In the genomic region with DNA sequence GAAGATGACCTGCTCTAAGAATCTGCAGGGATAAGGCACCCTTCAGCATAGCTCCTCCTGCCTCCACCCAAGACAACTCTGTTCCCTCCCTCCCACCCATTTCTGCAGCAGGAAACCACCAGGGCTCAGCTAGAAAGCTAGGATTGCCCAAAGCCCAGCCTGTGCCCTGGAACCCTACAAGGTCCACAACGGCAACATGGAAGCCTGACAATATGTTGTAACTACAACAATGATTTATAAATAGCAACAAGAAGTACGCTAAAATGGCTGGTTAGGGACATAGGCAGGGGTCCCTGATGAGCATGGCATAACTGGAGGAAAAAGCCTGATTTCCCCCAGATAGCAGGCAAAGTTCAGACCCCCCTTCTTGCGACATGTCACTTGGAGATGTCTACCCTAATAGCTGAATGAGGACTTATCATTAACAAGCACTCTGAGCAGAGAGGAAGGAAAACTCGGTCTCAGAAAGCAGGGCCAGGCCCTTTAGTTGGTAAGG, we compare ENCODE assay signal across 9 cellular contexts. TPM values are rescaled to one million over a fixed set of nuclear protein-coding genes. Genes with fewer than 3 reads are reported as not detected.
A peak's percentile ranks its signal among the peaks of the same experiment; 100 is the strongest.
DNase-seq lines count a peak whose midpoint lies in the region; ATAC-seq and TF ChIP-seq lines count a peak whose summit lies in the region.
"Had no signal": no experiment of that assay in that cellular context is flagged by ENCODE, and none has a peak within 500 bp of the region (broad histone marks: within the 10 kb centered on the region; RNA-seq: fewer than 3 reads in every experiment).

No MANE protein-coding gene starts in this region.

- H3K4me3 Mint-ChIP-seq in Caco-2 (ENCODE audit: unreplicated experiment): no peak overlapping the region
- H3K4me3 Mint-ChIP-seq in osteocyte (ENCODE audit: unreplicated experiment): peak overlapping the region; percentile 58

- H3K9me3 ChIP-seq in Caco-2 (no peaks in the 10 kb centered on the region), Loucy (ENCODE audit: insufficient read depth, low read depth, low read length) (no peaks in the 10 kb centered on the region), mammary epithelial cell (replicated peaks; ENCODE audit: insufficient read depth, low read length) (no peaks in the 10 kb centered on the region)

- POLR2A ChIA-PET in Caco-2 (lab: Charles Lee): interaction anchor here (0.8 kb wide), 1 partner anchor 11 kb away, joined by 3 read pairs; no protein-coding TSS in a partner anchor

- H3K79me2 ChIP-seq in Loucy (ENCODE audit: insufficient read depth, low read length) (peaks cover 76% of the 10 kb centered on the region), mammary epithelial cell (ENCODE audit: insufficient read depth, low read length) (peaks cover 29% of the 10 kb centered on the region)

- H3K36me3 ChIP-seq in Caco-2 (ENCODE audit: control insufficient read depth, insufficient read depth, low read length) (no peaks in the 10 kb centered on the region; the same call in none of the 2 replicates), Loucy (ENCODE audit: insufficient read depth, low read length) (no peaks in the 10 kb centered on the region), mammary epithelial cell (ENCODE audit: insufficient read depth, low read length) (no peaks in the 10 kb centered on the region)

- CTCF ChIA-PET in Caco-2 (lab: Charles Lee) (interaction anchor here (0.6 to 1.6 kb wide), 3 partner anchors 19 to 221 kb away, joined by 3 to 5 read pairs (median 5); no protein-coding TSS in a partner anchor), mammary epithelial cell (lab: Charles Lee; ENCODE audit: low non-redundant PET) (no interaction called here)

- H3F3A ChIP-seq in Loucy (ENCODE audit: low read depth): peaks cover 6% of the 10 kb centered on the region; the same call in 1 of the 2 replicates

- BruUV-seq in Caco-2 (replicated peaks; lab: Mats Ljungman, UMichigan): no TSS peak
- BruUV-seq in mammary epithelial cell (replicated peaks; lab: Mats Ljungman, UMichigan): no TSS peak

- no peak overlapping the region for H2AFZ ChIP-seq in Loucy (ENCODE audit: low read length)
- peak overlapping the region; percentile 55 for H2AFZ ChIP-seq in mammary epithelial cell (ENCODE audit: low read depth, low read length)

- intact Hi-C loops in Caco-2 (cut with micrococcal nuclease; ENCODE audit: unreplicated experiment): no loop called here
- intact Hi-C loops in mammary epithelial cell (cut with micrococcal nuclease): no loop called here

- H3K9me2 ChIP-seq in Loucy (replicated peaks; ENCODE audit: low read depth, low read length): no peaks in the 10 kb centered on the region

- peak overlapping the region; percentile 45 for H3K4me2 ChIP-seq in Loucy (ENCODE audit: low read depth, low read length, poor library complexity, severe bottlenecking)
- H3K4me2 ChIP-seq in mammary epithelial cell (ENCODE audit: insufficient read depth, low read depth, low read length): peak overlapping the region; percentile 67

- no peak for TF ChIP-seq CTCF in Caco-2 (IDR thresholded peaks at IDR 0.05; ENCODE audit: insufficient read depth in 1 of 2, low read depth in 1 of 2, low read length in 1 of 2, severe bottlenecking in 1 of 2, unreplicated experiment in 1 of 2)
- no peak for TF ChIP-seq CTCF in Loucy (conservative IDR thresholded peaks at IDR 0.05; ENCODE audit: low read length)
- TF ChIP-seq CTCF in mammary epithelial cell (conservative IDR thresholded peaks at IDR 0.05 in 1 of 2, IDR thresholded peaks at IDR 0.05 in 1 of 2; ENCODE audit: extremely low read depth in 1 of 2, insufficient read depth in 1 of 2, low read depth in 1 of 2, low read length in 2 of 2): no peak
- TF ChIP-seq CTCF in osteocyte (IDR thresholded peaks at IDR 0.05): no peak

- H3K4me3 ChIP-seq in Caco-2 (ENCODE audit: low read depth, low read length) (no peak overlapping the region), Loucy (ENCODE audit: low read length, poor library complexity, severe bottlenecking) (peak overlapping the region; percentile 38), mammary epithelial cell (replicated peaks in 1 of 3; ENCODE audit: insufficient read depth in 1 of 3, low read depth in 2 of 3, low read length in 3 of 3) (no peak overlapping the region)

- 25% methylated on average over 3 of the region's 4 CpGs for WGBS in mammary epithelial cell (ENCODE audit: low coverage, missing lambda C conversion rate)

- H3K4me1 Mint-ChIP-seq in Caco-2 (ENCODE audit: low read depth, unreplicated experiment): peaks cover 57% of the 10 kb centered on the region
- H3K4me1 Mint-ChIP-seq in osteocyte (ENCODE audit: unreplicated experiment): peaks cover 86% of the 10 kb centered on the region

- H3K27ac ChIP-seq in mammary epithelial cell (ENCODE audit: insufficient read depth, low read depth, low read length): peak overlapping the region; percentile 1

- H3K9ac ChIP-seq in Loucy (ENCODE audit: low read depth, low read length, poor library complexity, severe bottlenecking) (peak overlapping the region; percentile 44), mammary epithelial cell (ENCODE audit: insufficient read depth, low read length) (no peak overlapping the region)

- H3K27me3 Mint-ChIP-seq in Caco-2 (ENCODE audit: insufficient read depth, unreplicated experiment) (no peaks in the 10 kb centered on the region), osteocyte (ENCODE audit: unreplicated experiment) (no peaks in the 10 kb centered on the region)

- in situ Hi-C loops in mammary epithelial cell (cut with MboI; ENCODE audit: low sequenced_read_pairs in 2 of 2): no loop called here

- dilution Hi-C loops in mammary epithelial cell (cut with HindIII; ENCODE audit: low sequenced_read_pairs): no loop called here

- DNase-seq in Caco-2: no peak
- DNase-seq in mammary epithelial cell: no peak
- DNase-seq in osteocyte (ENCODE audit: extremely low spot score, unreplicated experiment): no peak
- no peak for DNase-seq in DMS53 treated with DMSO at 0.1 percent for 48 hours (lab: John Stamatoyannopoulos, UW; ENCODE audit: unreplicated experiment)
- DNase-seq in GOT3 (lab: John Stamatoyannopoulos, UW): no peak
- DNase-seq: DMS79 treated with DMSO at 0.1 percent for 48 hours had no signal

- ATAC-seq in GM19351 (IDR thresholded peaks at IDR 0.05; ENCODE audit: unreplicated experiment) (no peak), HG03280 (IDR thresholded peaks at IDR 0.05; ENCODE audit: unreplicated experiment) (no peak)

- H4K20me1 ChIP-seq in Loucy (ENCODE audit: insufficient read depth, low read length, poor library complexity, severe bottlenecking) (peaks cover 5% of the 10 kb centered on the region), mammary epithelial cell (ENCODE audit: insufficient read depth, low read length) (no peaks in the 10 kb centered on the region)

- H3K36me3 Mint-ChIP-seq in Caco-2 (ENCODE audit: insufficient read depth, unreplicated experiment) (peaks cover 23% of the 10 kb centered on the region), osteocyte (ENCODE audit: unreplicated experiment) (peaks cover 10% of the 10 kb centered on the region)

- no peaks in the 10 kb centered on the region for H3K9me3 Mint-ChIP-seq in Caco-2 (ENCODE audit: unreplicated experiment)
- no peaks in the 10 kb centered on the region for H3K9me3 Mint-ChIP-seq in osteocyte (ENCODE audit: unreplicated experiment)

- H3K27me3 ChIP-seq in Caco-2 (replicated peaks; ENCODE audit: control insufficient read depth, insufficient read depth, low read length) (no peaks in the 10 kb centered on the region), Loucy (ENCODE audit: insufficient read depth, low read length, poor library complexity, severe bottlenecking) (no peaks in the 10 kb centered on the region), mammary epithelial cell (ENCODE audit: insufficient read depth, low read length) (no peaks in the 10 kb centered on the region)

- H3K4me1 ChIP-seq in Caco-2: peaks cover 55% of the 10 kb centered on the region
- peaks cover 69% of the 10 kb centered on the region for H3K4me1 ChIP-seq in Loucy (ENCODE audit: insufficient read depth, low read length, poor library complexity, severe bottlenecking)
- peaks cover 43% of the 10 kb centered on the region for H3K4me1 ChIP-seq in mammary epithelial cell (ENCODE audit: insufficient read depth, low read length)

- H3K27ac Mint-ChIP-seq in Caco-2 (ENCODE audit: unreplicated experiment) (peak overlapping the region; percentile 12), osteocyte (ENCODE audit: unreplicated experiment) (peak overlapping the region; percentile 93)

RNA-seq across cellular contexts. Expression of gene ST3GAL2, which starts 6.5 kb away (rescaled TPM):
- total RNA-seq in Caco-2 (2022) (30.3 and 31.1 TPM in 2 replicates), mammary epithelial cell (10 to 100 TPM; 14.0 to 14.5 TPM), osteocyte (66.5 and 67.6 TPM in 2 replicates)
- 7.9 TPM for polyA plus RNA-seq in mammary epithelial cell
- polyA minus RNA-seq in mammary epithelial cell: 48.9 TPM

RNA-seq across cellular contexts. Expression of gene FCSK, which starts 22.0 kb away (rescaled TPM):
- total RNA-seq in Caco-2 (2022): 25.5 and 27.9 TPM in 2 replicates
- 10 to 100 TPM; 12.2 to 12.7 TPM for total RNA-seq in mammary epithelial cell
- polyA plus RNA-seq in mammary epithelial cell: 8.0 TPM
- 6.9 TPM for polyA minus RNA-seq in mammary epithelial cell
- 16.8 and 18.4 TPM in 2 replicates for total RNA-seq in osteocyte
